17 cellular contexts compared by ENCODE assay signal in genomic region chr16:30372725-30373124, GRCh38. TPM values are rescaled to one million over a fixed set of nuclear protein-coding genes. Genes with fewer than 3 reads are reported as not detected.
DNase-seq lines count a peak whose midpoint lies in the region; ATAC-seq, FAIRE-seq and TF ChIP-seq lines count a peak whose summit lies in the region.
"Had no signal": no experiment of that assay in that cellular context is flagged by ENCODE, and none has a peak within 500 bp of the region (broad histone marks: within the 10 kb centered on the region; RNA-seq: fewer than 3 reads in every experiment).

No MANE protein-coding gene starts in this region.

- no peak for TF ChIP-seq RAD21 in K562 (CRISPR knock-in tag; conservative IDR thresholded peaks at IDR 0.05 in 1 of 2, IDR thresholded peaks at IDR 0.05 in 1 of 2)

- WGBS in K562 (ENCODE audit: insufficient coverage, low coverage, missing lambda C conversion rate) = 89% methylated on average over 4 of the region's 5 CpGs
- WGBS in prostate gland = 91% methylated on average over 5 of the region's 5 CpGs

- no peak for TF ChIP-seq POLR2A in K562 (conservative IDR thresholded peaks at IDR 0.05)
- TF ChIP-seq POLR2A in prostate gland (IDR thresholded peaks at IDR 0.05) = no peak
- TF ChIP-seq POLR2A in H54 (IDR thresholded peaks at IDR 0.05; ENCODE audit: low read depth, low read length) = no peak

- H2AFZ ChIP-seq in K562 (ENCODE audit: low read depth, low read length) = peak overlapping the region; percentile 27; the same call in 1 of the 2 replicates

- intact Hi-C loops in CD8-positive, alpha-beta T cell (cut with DNase I, micrococcal nuclease) = loop anchor here in 1 of 2 experiments (10.0 kb wide), 2 partner anchors 278 to 568 kb away; partner anchors contain the start of genes MAZ, TBX6 and YPEL3
- intact Hi-C loops in K562 (cut with micrococcal nuclease) (loop anchor here (5.0 to 10.0 kb wide), 2 partner anchors 35 to 308 kb away; partner anchors contain the start of genes ALDOA and ZNF771), prostate gland (cut with DNase I) (loop anchor here (10.0 kb wide), 1 partner anchor 278 kb away; the partner anchor contains the start of genes TBX6 and YPEL3)

- CTCF ChIA-PET in CD8-positive, alpha-beta T cell (lab: Charles Lee) = interaction anchor here (0.9 to 3.2 kb wide), 2 partner anchors 22 to 35 kb away, joined by 3 to 26 read pairs; partner anchors contain the start of genes ZNF48 and ZNF771
- CTCF ChIA-PET in K562 (lab: Yijun Ruan, JAX; ENCODE audit: low intra/inter-chr PET ratio) = no interaction called here

- in situ Hi-C loops in K562 (cut with MboI) = loop anchor here (25.0 kb wide), 1 partner anchor 910 kb away; the partner anchor contains the start of genes BOLA2, SLX1B and SULT1A4

- peaks cover 3% of the 10 kb centered on the region for H3K36me3 Mint-ChIP-seq in CD8-positive, alpha-beta T cell
- H3K36me3 Mint-ChIP-seq in neural crest cell (ENCODE audit: low read depth) = no peaks in the 10 kb centered on the region

- peaks cover 44% of the 10 kb centered on the region for H3K4me1 ChIP-seq in CD8-positive, alpha-beta T cell (ENCODE audit: insufficient read depth, low read length)
- peaks cover 33 to 57% of the 10 kb centered on the region in 2 experiments for H3K4me1 ChIP-seq in K562 (replicated peaks in 1 of 2; ENCODE audit: control insufficient read depth in 2 of 2, insufficient read depth in 2 of 2, low read length in 2 of 2)
- H3K4me1 ChIP-seq in prostate gland (replicated peaks) = peaks cover 13% of the 10 kb centered on the region

- H3K9me1 ChIP-seq in K562 (ENCODE audit: control insufficient read depth, insufficient read depth, low read length) = no peaks in the 10 kb centered on the region

- no peaks in the 10 kb centered on the region for H3K9me3 Mint-ChIP-seq in CD8-positive, alpha-beta T cell
- no peaks in the 10 kb centered on the region for H3K9me3 Mint-ChIP-seq in neural crest cell

- no peak for TF ChIP-seq CTCF in CD8-positive, alpha-beta T cell (IDR thresholded peaks at IDR 0.05)
- TF ChIP-seq CTCF in K562 (IDR thresholded peaks at IDR 0.05 in 2 of 3, conservative IDR thresholded peaks at IDR 0.05 in 1 of 3; ENCODE audit: insufficient read depth in 2 of 3, low read depth in 1 of 3, low read length in 3 of 3) (no peak), neural crest cell (conservative IDR thresholded peaks at IDR 0.05) (no peak), prostate gland (IDR thresholded peaks at IDR 0.05) (no peak)

- peak overlapping the region; percentile 32 for H3K27ac Mint-ChIP-seq in CD8-positive, alpha-beta T cell
- no peak overlapping the region for H3K27ac Mint-ChIP-seq in neural crest cell (ENCODE audit: unreplicated experiment)

- TF ChIP-seq EP300 in K562 (IDR thresholded peaks at IDR 0.05; ENCODE audit: low read length) = no peak

- H4K20me1 ChIP-seq in K562 (replicated peaks; ENCODE audit: control insufficient read depth, insufficient read depth, low read length) = peaks cover 18% of the 10 kb centered on the region

- no peaks in the 10 kb centered on the region for H3K9me3 ChIP-seq in CD8-positive, alpha-beta T cell (ENCODE audit: low read length)
- H3K9me3 ChIP-seq in K562 (replicated peaks; ENCODE audit: control insufficient read depth, insufficient read depth, low read depth, low read length) (no peaks in the 10 kb centered on the region), prostate gland (no peaks in the 10 kb centered on the region)
- H3K9me3 ChIP-seq: gastroesophageal sphincter, thoracic aorta had no signal

- no peak overlapping the region for H3K4me3 ChIP-seq in CD8-positive, alpha-beta T cell (ENCODE audit: low read depth, low read length)
- no peak overlapping the region for H3K4me3 ChIP-seq in K562
- H3K4me3 ChIP-seq in prostate gland = no peak overlapping the region
- H3K4me3 ChIP-seq: gastroesophageal sphincter, thoracic aorta had no signal

- H3K4me2 ChIP-seq in K562 (ENCODE audit: insufficient read depth, low read length) = no peak overlapping the region

- ATAC-seq in CD8-positive, alpha-beta T cell = no peak
- ATAC-seq in K562 = no peak
- ATAC-seq: gastroesophageal sphincter, PC-3 had no signal

- DNase-seq in CD8-positive, alpha-beta T cell = no peak
- DNase-seq in NAMALWA (ENCODE audit: low spot score) (peak; percentile 31), K562 (ENCODE audit: extremely low read depth in 1 of 4, low spot score in 3 of 4) (no peak), neural crest cell (ENCODE audit: low read depth, low spot score) (no peak), prostate gland (ENCODE audit: low spot score) (no peak), H54 (ENCODE audit: insufficient read length, low spot score) (no peak), GF-D8 (lab: John Stamatoyannopoulos, UW) (no peak), HuH-7 (ENCODE audit: low spot score) (no peak)
- DNase-seq: amniotic stem cell, NCI-H1092 treated with DMSO at 0.1 percent for 48 hours, NCI-H226, PC-3, T-helper 1 cell had no signal

- H3K27ac ChIP-seq in CD8-positive, alpha-beta T cell (ENCODE audit: low read depth, low read length) = no peak overlapping the region
- no peak overlapping the region for H3K27ac ChIP-seq in K562 (ENCODE audit: extremely low read depth, low read depth, low read length)
- H3K27ac ChIP-seq in prostate gland = no peak overlapping the region
- H3K27ac ChIP-seq: thoracic aorta had no signal

- H3K4me3 Mint-ChIP-seq in CD8-positive, alpha-beta T cell = peak overlapping the region; percentile 37
- H3K4me3 Mint-ChIP-seq in neural crest cell = peak overlapping the region; percentile 14

- no peaks in the 10 kb centered on the region for H3K36me3 ChIP-seq in CD8-positive, alpha-beta T cell (ENCODE audit: insufficient read depth, low read length)
- H3K36me3 ChIP-seq in K562 (ENCODE audit: control insufficient read depth, insufficient read depth, low read length) (0 out of 3 replicates have a peak, but pooled peaks cover under 1% of the 10 kb centered on the region), prostate gland (no peaks in the 10 kb centered on the region)
- H3K36me3 ChIP-seq: gastroesophageal sphincter, thoracic aorta had no signal

- peaks cover 23% of the 10 kb centered on the region for H3K79me2 ChIP-seq in K562 (ENCODE audit: control insufficient read depth, insufficient read depth, low read length)

- POLR2A ChIA-PET in CD8-positive, alpha-beta T cell (lab: Charles Lee) = interaction anchor here (0.9 to 1.4 kb wide), 2 partner anchors 37 to 288 kb away, joined by 3 read pairs; no protein-coding TSS in a partner anchor
- POLR2A ChIA-PET in K562 (lab: Yijun Ruan, JAX) = interaction anchor here (0.6 to 0.9 kb wide), 2 partner anchors 8 to 35 kb away, joined by 3 read pairs; partner anchors contain the start of gene ZNF771

- peaks cover 46% of the 10 kb centered on the region for H3K4me1 Mint-ChIP-seq in CD8-positive, alpha-beta T cell (ENCODE audit: low read depth)
- peaks cover 42% of the 10 kb centered on the region for H3K4me1 Mint-ChIP-seq in neural crest cell

- H3K27me3 ChIP-seq in CD8-positive, alpha-beta T cell (ENCODE audit: insufficient read depth, low read length) = no peaks in the 10 kb centered on the region
- H3K27me3 ChIP-seq in K562 (ENCODE audit: control insufficient read depth in 2 of 2, insufficient read depth in 2 of 2, low read length in 2 of 2) = no peaks in the 10 kb centered on the region
- H3K27me3 ChIP-seq in prostate gland (replicated peaks; ENCODE audit: insufficient read depth) = no peaks in the 10 kb centered on the region
- H3K27me3 ChIP-seq: gastroesophageal sphincter had no signal

- FAIRE-seq in K562 (lab: Jason Lieb, UNC) (no peak), H54 (lab: Jason Lieb, UNC) (no peak)
- FAIRE-seq: keratinocyte had no signal

- no TSS peak for BruUV-seq in K562 (replicated peaks; lab: Mats Ljungman, UMichigan)

- no peaks in the 10 kb centered on the region for H3K27me3 Mint-ChIP-seq in CD8-positive, alpha-beta T cell (ENCODE audit: low read depth)
- no peaks in the 10 kb centered on the region for H3K27me3 Mint-ChIP-seq in neural crest cell (ENCODE audit: low read depth)

- peak overlapping the region; percentile 74 to 84; a peak in 3 of 4 replicates for H3K9ac ChIP-seq in K562 (ENCODE audit: insufficient read depth in 1 of 2, low read depth in 2 of 2, low read length in 2 of 2)

RNA-seq across cellular contexts. Expression of gene MYL11, which starts 1.9 kb away (rescaled TPM):
- 1 to 10 TPM; 3.0 to 3.1 TPM for total RNA-seq in CD8-positive, alpha-beta T cell
- not detected in 2 replicates for total RNA-seq in K562 (2011; cell fraction: chromatin; rRNA removed; ENCODE audit: low replicate concordance)
- total RNA-seq in K562 (2011; cell fraction: nucleolus; rRNA removed) = not detected in 2 replicates
- not detected in 2 replicates for total RNA-seq in K562 (2011; cell fraction: nucleoplasm; rRNA removed)
- total RNA-seq in K562 (2014; rRNA removed) = 1.7 TPM in 1 of 2 replicates, not detected in the other
- total RNA-seq in K562 (2014; rRNA removed; fragmentation: Illumina TruSeq; extraction: Trizol) = not detected in 2 replicates
- total RNA-seq in K562 (2015; rRNA removed; fragmentation: Illumina TruSeq; extraction: Trizol) = 1.5 and 2.0 TPM in 2 replicates
- 1.5 and 1.7 TPM in 2 replicates for total RNA-seq in K562 (2021)
- polyA plus RNA-seq in K562 (2011; rRNA removed) = 0.31 TPM in 1 of 2 replicates, not detected in the other
- 0.15 and 1.0 TPM in 2 replicates for polyA plus RNA-seq in K562 (2011; cell fraction: cytosol; rRNA removed)
- polyA plus RNA-seq in K562 (2011; cell fraction: nucleus; rRNA removed) = 1.1 TPM in 1 of 2 replicates, not detected in the other
- polyA plus RNA-seq in K562 (2012) = 0.53 and 3.4 TPM in 2 replicates
- polyA plus RNA-seq in K562 (2014; fragmentation: Illumina TruSeq; extraction: Trizol) = not detected in 2 replicates
- polyA plus RNA-seq in K562 (2014; fragmentation: Nextera tagmentation; extraction: Ambion mirVana) = under 1 TPM; 0.52 to 0.73 TPM
- 0.62 TPM in 1 of 2 replicates, not detected in the other for polyA plus RNA-seq in K562 (2014; rRNA removed)
- polyA minus RNA-seq in K562 (2011; rRNA and poly(A)+ RNA removed) = not detected in 2 replicates
- polyA minus RNA-seq in K562 (2011; cell fraction: cytosol; rRNA and poly(A)+ RNA removed) = not detected in 2 replicates
- polyA minus RNA-seq in K562 (2011; cell fraction: nucleus; rRNA and poly(A)+ RNA removed) = not detected in 2 replicates
- total RNA-seq in neural crest cell = not detected in 2 replicates
- 10 to 100 TPM in 1 of 2 donors, 1 to 10 TPM in 1; 3.5 to 23.5 TPM for total RNA-seq in prostate gland
- total RNA-seq: gastroesophageal sphincter, HT-29, PC-3 had no signal
- polyA plus RNA-seq: keratinocyte had no signal

RNA-seq across cellular contexts. Expression of gene TBC1D10B, which starts 2.4 kb away (rescaled TPM):
- total RNA-seq in CD8-positive, alpha-beta T cell = 10 to 100 TPM; 12.3 to 13.8 TPM
- 61.1 and 115 TPM in 2 replicates for total RNA-seq in K562 (2011; cell fraction: chromatin; rRNA removed; ENCODE audit: low replicate concordance)
- total RNA-seq in K562 (2011; cell fraction: nucleolus; rRNA removed) = 62.5 and 64.2 TPM in 2 replicates
- total RNA-seq in K562 (2011; cell fraction: nucleoplasm; rRNA removed) = 60.7 and 73.4 TPM in 2 replicates
- total RNA-seq in K562 (2014; rRNA removed) (28.9 and 37.9 TPM in 2 replicates), K562 (2014; rRNA removed; fragmentation: Illumina TruSeq; extraction: Trizol) (11.9 and 12.6 TPM in 2 replicates), K562 (2015; rRNA removed; fragmentation: Illumina TruSeq; extraction: Trizol) (16.9 and 17.5 TPM in 2 replicates), K562 (2021) (52.1 and 55.4 TPM in 2 replicates), neural crest cell (39.7 and 45.6 TPM in 2 replicates), prostate gland (10 to 100 TPM; 40.3 to 59.4 TPM)
- polyA plus RNA-seq in K562 (2011; rRNA removed) (11.5 and 13.7 TPM in 2 replicates), K562 (2014; fragmentation: Illumina TruSeq; extraction: Trizol) (24.4 and 28.4 TPM in 2 replicates), K562 (2014; fragmentation: Nextera tagmentation; extraction: Ambion mirVana) (1 to 10 TPM; 2.2 to 2.3 TPM), K562 (2014; rRNA removed) (24.0 and 27.9 TPM in 2 replicates)
- polyA plus RNA-seq in K562 (2011; cell fraction: cytosol; rRNA removed) = 20.5 and 29.5 TPM in 2 replicates
- polyA plus RNA-seq in K562 (2011; cell fraction: nucleus; rRNA removed) = 30.9 and 49.1 TPM in 2 replicates
- polyA plus RNA-seq in K562 (2012) = 33.7 and 38.6 TPM in 2 replicates
- 13.2 and 19.4 TPM in 2 replicates for polyA minus RNA-seq in K562 (2011; rRNA and poly(A)+ RNA removed)
- 28.0 and 31.6 TPM in 2 replicates for polyA minus RNA-seq in K562 (2011; cell fraction: cytosol; rRNA and poly(A)+ RNA removed)
- 12.7 and 15.8 TPM in 2 replicates for polyA minus RNA-seq in K562 (2011; cell fraction: nucleus; rRNA and poly(A)+ RNA removed)

RNA-seq across cellular contexts. Expression of gene SEPTIN1, which starts 9.6 kb away (rescaled TPM):
- total RNA-seq in CD8-positive, alpha-beta T cell = 100 to 1,000 TPM; 147 to 150 TPM
- total RNA-seq in K562 (2011; cell fraction: chromatin; rRNA removed; ENCODE audit: low replicate concordance) = 3.4 and 4.0 TPM in 2 replicates
- 2.5 and 4.2 TPM in 2 replicates for total RNA-seq in K562 (2011; cell fraction: nucleolus; rRNA removed)
- total RNA-seq in K562 (2011; cell fraction: nucleoplasm; rRNA removed) = 3.8 and 7.6 TPM in 2 replicates
- total RNA-seq in K562 (2014; rRNA removed) (2.3 and 3.0 TPM in 2 replicates), K562 (2014; rRNA removed; fragmentation: Illumina TruSeq; extraction: Trizol) (1.2 TPM in 2 replicates), K562 (2015; rRNA removed; fragmentation: Illumina TruSeq; extraction: Trizol) (0.69 and 0.72 TPM in 2 replicates), K562 (2021) (4.2 and 5.6 TPM in 2 replicates), neural crest cell (2.3 and 2.9 TPM in 2 replicates), prostate gland (1 to 10 TPM; 3.0 to 4.2 TPM)
- polyA plus RNA-seq in K562 (2011; rRNA removed) (2.1 and 2.3 TPM in 2 replicates), K562 (2014; fragmentation: Illumina TruSeq; extraction: Trizol) (0.94 and 3.0 TPM in 2 replicates), K562 (2014; fragmentation: Nextera tagmentation; extraction: Ambion mirVana) (under 1 TPM in 1 of 2 experiments, not detected in 1; 0.23 TPM), K562 (2014; rRNA removed) (4.5 and 5.1 TPM in 2 replicates)
- polyA plus RNA-seq in K562 (2011; cell fraction: cytosol; rRNA removed) = 3.4 TPM in 2 replicates
- 6.0 and 6.8 TPM in 2 replicates for polyA plus RNA-seq in K562 (2011; cell fraction: nucleus; rRNA removed)
- polyA plus RNA-seq in K562 (2012) = 3.3 and 4.4 TPM in 2 replicates
- 0.42 and 1.3 TPM in 2 replicates for polyA minus RNA-seq in K562 (2011; rRNA and poly(A)+ RNA removed)
- 1.3 and 3.0 TPM in 2 replicates for polyA minus RNA-seq in K562 (2011; cell fraction: cytosol; rRNA and poly(A)+ RNA removed)
- polyA minus RNA-seq in K562 (2011; cell fraction: nucleus; rRNA and poly(A)+ RNA removed) = 1.4 and 1.8 TPM in 2 replicates
- total RNA-seq: HT-29 had no signal
- polyA plus RNA-seq: keratinocyte had no signal

RNA-seq across cellular contexts. Expression of gene CD2BP2, which starts 17.6 kb away (rescaled TPM):
- total RNA-seq in CD8-positive, alpha-beta T cell = 10 to 100 TPM; 35.4 to 35.9 TPM
- 34.0 and 85.0 TPM in 2 replicates for total RNA-seq in K562 (2011; cell fraction: chromatin; rRNA removed; ENCODE audit: low replicate concordance)
- total RNA-seq in K562 (2011; cell fraction: nucleolus; rRNA removed) = 46.0 and 46.2 TPM in 2 replicates
- total RNA-seq in K562 (2011; cell fraction: nucleoplasm; rRNA removed) = 40.7 and 40.8 TPM in 2 replicates
- total RNA-seq in K562 (2014; rRNA removed) = 33.1 and 34.0 TPM in 2 replicates
- total RNA-seq in K562 (2014; rRNA removed; fragmentation: Illumina TruSeq; extraction: Trizol) = 28.7 and 35.6 TPM in 2 replicates
- total RNA-seq in K562 (2015; rRNA removed; fragmentation: Illumina TruSeq; extraction: Trizol) = 37.3 and 38.0 TPM in 2 replicates
- total RNA-seq in K562 (2021) = 40.8 and 51.1 TPM in 2 replicates
- polyA plus RNA-seq in K562 (2011; rRNA removed) = 21.5 and 25.8 TPM in 2 replicates
- 20.4 and 25.3 TPM in 2 replicates for polyA plus RNA-seq in K562 (2011; cell fraction: cytosol; rRNA removed)
- polyA plus RNA-seq in K562 (2011; cell fraction: nucleus; rRNA removed) = 47.9 and 65.8 TPM in 2 replicates
- 31.3 and 33.2 TPM in 2 replicates for polyA plus RNA-seq in K562 (2012)
- polyA plus RNA-seq in K562 (2014; fragmentation: Illumina TruSeq; extraction: Trizol) = 30.1 and 32.8 TPM in 2 replicates
- 1 to 10 TPM; 3.9 to 5.0 TPM for polyA plus RNA-seq in K562 (2014; fragmentation: Nextera tagmentation; extraction: Ambion mirVana)
- polyA plus RNA-seq in K562 (2014; rRNA removed) = 41.0 and 46.6 TPM in 2 replicates
- polyA minus RNA-seq in K562 (2011; rRNA and poly(A)+ RNA removed) = 14.2 and 15.3 TPM in 2 replicates
- 6.8 and 8.4 TPM in 2 replicates for polyA minus RNA-seq in K562 (2011; cell fraction: cytosol; rRNA and poly(A)+ RNA removed)
- polyA minus RNA-seq in K562 (2011; cell fraction: nucleus; rRNA and poly(A)+ RNA removed) = 12.0 and 17.3 TPM in 2 replicates
- total RNA-seq in neural crest cell = 74.8 and 85.2 TPM in 2 replicates
- total RNA-seq in prostate gland = 10 to 100 TPM; 32.9 to 46.4 TPM

RNA-seq across cellular contexts. Expression of gene ZNF48, which starts 22.5 kb away (rescaled TPM):
- total RNA-seq in CD8-positive, alpha-beta T cell = 1 to 10 TPM; 2.3 to 2.4 TPM
- total RNA-seq in K562 (2011; cell fraction: chromatin; rRNA removed; ENCODE audit: low replicate concordance) = 9.7 and 12.9 TPM in 2 replicates
- total RNA-seq in K562 (2011; cell fraction: nucleolus; rRNA removed) = 10.7 and 14.3 TPM in 2 replicates
- total RNA-seq in K562 (2011; cell fraction: nucleoplasm; rRNA removed) = 6.7 and 7.0 TPM in 2 replicates
- total RNA-seq in K562 (2014; rRNA removed) (8.6 and 10.8 TPM in 2 replicates), K562 (2014; rRNA removed; fragmentation: Illumina TruSeq; extraction: Trizol) (3.3 and 3.4 TPM in 2 replicates), K562 (2015; rRNA removed; fragmentation: Illumina TruSeq; extraction: Trizol) (7.4 and 7.7 TPM in 2 replicates), K562 (2021) (9.0 and 11.6 TPM in 2 replicates), neural crest cell (59.9 and 60.9 TPM in 2 replicates), prostate gland (10 to 100 TPM; 11.9 to 12.2 TPM)
- polyA plus RNA-seq in K562 (2011; rRNA removed) (3.6 and 4.7 TPM in 2 replicates), K562 (2014; fragmentation: Illumina TruSeq; extraction: Trizol) (4.6 and 8.2 TPM in 2 replicates), K562 (2014; fragmentation: Nextera tagmentation; extraction: Ambion mirVana) (under 1 TPM; 0.38 to 0.46 TPM), K562 (2014; rRNA removed) (5.8 and 6.0 TPM in 2 replicates)
- polyA plus RNA-seq in K562 (2011; cell fraction: cytosol; rRNA removed) = 3.9 and 10.6 TPM in 2 replicates
- polyA plus RNA-seq in K562 (2011; cell fraction: nucleus; rRNA removed) = 4.6 and 11.2 TPM in 2 replicates
- polyA plus RNA-seq in K562 (2012) = 6.1 and 7.6 TPM in 2 replicates
- 2.8 and 4.5 TPM in 2 replicates for polyA minus RNA-seq in K562 (2011; rRNA and poly(A)+ RNA removed)
- polyA minus RNA-seq in K562 (2011; cell fraction: cytosol; rRNA and poly(A)+ RNA removed) = 3.7 and 5.3 TPM in 2 replicates
- 5.9 and 6.3 TPM in 2 replicates for polyA minus RNA-seq in K562 (2011; cell fraction: nucleus; rRNA and poly(A)+ RNA removed)

Comparison
In these comparisons a context has a peak if more than half of its experiments do, and no peak if none do; other contexts are left out.
1. RNA of gene SEPTIN1, which starts 9.6 kb away (total RNA-seq): 147 to 150 TPM in CD8-positive, alpha-beta T cell; 3.0 to 4.2 TPM in prostate gland, 2.3 to 2.9 TPM in neural crest cell and 0.69 to 7.6 TPM in K562; every median in the first group is over 10 times any median in the second.